Comparison of ENCODE assay signal across 18 cellular contexts in the genomic region with DNA sequence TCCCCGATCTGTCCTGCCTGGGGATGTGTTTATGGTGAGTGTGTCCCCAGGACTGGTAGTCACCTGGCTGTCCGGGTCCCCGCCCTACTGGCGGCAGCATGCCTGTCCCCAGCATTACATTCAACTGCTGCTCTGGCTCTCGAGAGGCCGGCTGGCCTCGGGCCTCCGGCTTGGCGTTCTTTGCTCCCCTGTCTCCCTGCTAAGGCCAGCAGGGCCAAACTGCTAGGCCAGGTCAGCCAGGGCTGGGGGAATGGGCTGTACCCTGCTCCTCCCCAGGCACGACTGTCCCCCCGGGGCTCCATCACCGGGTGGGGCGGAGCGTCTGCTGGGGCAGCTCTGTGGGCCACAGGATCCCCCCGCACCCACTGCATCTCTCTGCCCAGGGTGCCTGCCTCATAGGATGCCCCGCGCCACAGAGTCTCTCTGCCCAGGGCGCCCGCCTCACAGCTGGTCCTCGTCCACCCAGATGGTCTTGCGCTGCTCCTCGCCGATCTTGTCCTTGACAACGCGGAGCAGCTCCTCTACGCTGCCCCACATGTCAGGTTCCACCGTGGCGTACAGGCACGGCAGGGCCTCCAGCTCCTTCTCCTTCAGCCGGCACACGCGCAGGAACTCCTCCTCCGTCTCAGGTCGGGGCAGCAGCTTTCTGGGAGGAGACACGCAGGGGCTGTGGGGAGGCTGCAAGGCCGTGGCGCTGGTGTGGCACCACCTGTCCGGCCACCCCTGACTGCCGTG.
A peak's percentile ranks its signal among the peaks of the same experiment; 100 is the strongest.
DNase-seq lines count a peak whose midpoint lies in the region; ATAC-seq and TF ChIP-seq lines count a peak whose summit lies in the region.
"Had no signal": no experiment of that assay in that cellular context is flagged by ENCODE, and none has a peak within 500 bp of the region (broad histone marks: within the 10 kb centered on the region; RNA-seq: fewer than 3 reads in every experiment).

No MANE protein-coding gene starts in this region.

- no peak overlapping the region for H3K4me3 ChIP-seq in neuronal stem cell (ENCODE audit: low read length in 2 of 2)
- H3K4me3 ChIP-seq in breast epithelium, result no peak overlapping the region
- H3K4me3 ChIP-seq: Peyer's patch had no signal

- H3K4me1 Mint-ChIP-seq in stimulated activated naive CD8-positive, alpha-beta T cell treated with anti-CD3 and anti-CD28 coated beads, Interleukin-15, amount 100 ng/mL, for 72 hours, result peaks cover 23% of the 10 kb centered on the region
- peaks cover 31% of the 10 kb centered on the region for H3K4me1 Mint-ChIP-seq in activated CD8-positive, alpha-beta T cell treated with anti-CD3 and anti-CD28 coated beads, Interleukin-2, amount 10 ng/mL, durations not matched to agents 7 days and 5 days (ENCODE audit: low read depth)

- H2AK5ac ChIP-seq in neuronal stem cell (ENCODE audit: low read depth, low read length), result peak overlapping the region; percentile 3

- no peak overlapping the region for H3K18ac ChIP-seq in neuronal stem cell (ENCODE audit: low read length)

- no peak overlapping the region for H4K8ac ChIP-seq in neuronal stem cell (ENCODE audit: low read depth, low read length)

- no peak overlapping the region for H3K9ac ChIP-seq in neuronal stem cell (ENCODE audit: low read depth, low read length, poor library complexity)

- H2AFZ ChIP-seq in neuronal stem cell (ENCODE audit: low read length), result no peak overlapping the region

- no peaks in the 10 kb centered on the region for H3K27me3 ChIP-seq in neuronal stem cell (ENCODE audit: control insufficient read depth in 3 of 3, insufficient read depth in 3 of 3, low read depth in 1 of 3, low read length in 3 of 3)
- H3K27me3 ChIP-seq in breast epithelium, result no peaks in the 10 kb centered on the region
- H3K27me3 ChIP-seq: Peyer's patch had no signal

- H3K23ac ChIP-seq in neuronal stem cell (ENCODE audit: low read depth, low read length, poor library complexity), result no peak overlapping the region

- no peaks in the 10 kb centered on the region for H3K9me3 Mint-ChIP-seq in stimulated activated naive CD8-positive, alpha-beta T cell treated with anti-CD3 and anti-CD28 coated beads, Interleukin-15, amount 100 ng/mL, for 72 hours
- H3K9me3 Mint-ChIP-seq in activated CD8-positive, alpha-beta T cell treated with anti-CD3 and anti-CD28 coated beads, Interleukin-2, amount 10 ng/mL, durations not matched to agents 7 days and 5 days (ENCODE audit: insufficient read depth), result no peaks in the 10 kb centered on the region
- H3K9me3 Mint-ChIP-seq: CD4-positive, CD25-positive, alpha-beta regulatory T cell had no signal

- H3K36me3 ChIP-seq in neuronal stem cell (replicated peaks in 1 of 2; ENCODE audit: control insufficient read depth in 2 of 2, insufficient read depth in 2 of 2, low read length in 2 of 2), result no peaks in the 10 kb centered on the region
- no peaks in the 10 kb centered on the region for H3K36me3 ChIP-seq in breast epithelium
- H3K36me3 ChIP-seq: Peyer's patch had no signal

- H2BK12ac ChIP-seq in neuronal stem cell (ENCODE audit: low read length), result no peak overlapping the region

- WGBS in neuronal stem cell (ENCODE audit: extremely low coverage in 2 of 2, insufficient read length in 2 of 2, insufficient replicate concordance in 1 of 2), 2 donors, result no CpG with 5 or more reads among the region's 39 CpGs

- H3K14ac ChIP-seq in neuronal stem cell (ENCODE audit: low read length), result peak overlapping the region; percentile 3

- H2BK15ac ChIP-seq in neuronal stem cell (ENCODE audit: low read length), result peak overlapping the region; percentile 1

- POLR2A ChIA-PET in activated CD8-positive, alpha-beta T cell treated with anti-CD3 and anti-CD28 coated beads, Interleukin-2, amount 10 ng/mL, durations not matched to agents 7 days and 5 days (lab: Charles Lee), result no interaction called here

- H2BK5ac ChIP-seq in neuronal stem cell (ENCODE audit: low read length), result no peak overlapping the region

- no peak for DNase-seq in stimulated activated naive CD8-positive, alpha-beta T cell treated with anti-CD3 and anti-CD28 coated beads, Interleukin-15, amount 100 ng/mL, for 72 hours
- DNase-seq in stimulated activated naive CD8-positive, alpha-beta T cell treated with anti-CD3 and anti-CD28 coated beads, Interleukin-15, Interleukin-2, amounts not matched to agents 100 U/mL and 50 U/mL, for 24 hours, result no peak
- DNase-seq in activated CD8-positive, alpha-beta T cell treated with anti-CD3 and anti-CD28 coated beads, Interleukin-2, amount 10 ng/mL, durations not matched to agents 7 days and 5 days, result no peak
- DNase-seq in neuronal stem cell (ENCODE audit: low spot score) (no peak), HK-2 (ENCODE audit: unreplicated experiment) (no peak), breast epithelium (ENCODE audit: low spot score in 2 of 2) (no peak)
- DNase-seq in activated CD8-positive, alpha-beta memory T cell treated with anti-CD3 and anti-CD28 coated beads for 24 hours, result no peak
- DNase-seq: ACHN; Caco-2; CD4-positive, CD25-positive, alpha-beta regulatory T cell; IMR-90; Kasumi-1; MM.1S; NCI-H1092 treated with DMSO at 0.1 percent for 48 hours; NCI-H2081 treated with DMSO at 0.1 percent for 48 hours; NCI-H510A; Peyer's patch; SHP77 had no signal

- peaks cover 3% of the 10 kb centered on the region for H3K79me1 ChIP-seq in neuronal stem cell (ENCODE audit: low read depth, low read length)

- no peaks in the 10 kb centered on the region for H3K27me3 Mint-ChIP-seq in stimulated activated naive CD8-positive, alpha-beta T cell treated with anti-CD3 and anti-CD28 coated beads, Interleukin-15, amount 100 ng/mL, for 72 hours
- H3K27me3 Mint-ChIP-seq in activated CD8-positive, alpha-beta T cell treated with anti-CD3 and anti-CD28 coated beads, Interleukin-2, amount 10 ng/mL, durations not matched to agents 7 days and 5 days (ENCODE audit: low read depth), result no peaks in the 10 kb centered on the region
- H3K27me3 Mint-ChIP-seq: CD4-positive, CD25-positive, alpha-beta regulatory T cell had no signal

- peak; percentile 27 for ATAC-seq in stimulated activated naive CD8-positive, alpha-beta T cell treated with anti-CD3 and anti-CD28 coated beads, Interleukin-15, amount 100 ng/mL, for 72 hours
- ATAC-seq in stimulated activated naive CD8-positive, alpha-beta T cell treated with anti-CD3 and anti-CD28 coated beads, Interleukin-15, Interleukin-2, amounts not matched to agents 100 U/mL and 50 U/mL, for 24 hours, result no peak
- no peak for ATAC-seq in activated CD8-positive, alpha-beta T cell treated with anti-CD3 and anti-CD28 coated beads, Interleukin-2, amount 10 ng/mL, durations not matched to agents 7 days and 5 days

- no peak for TF ChIP-seq POLR2A in breast epithelium (IDR thresholded peaks at IDR 0.05)

- H3K4me1 ChIP-seq in neuronal stem cell (ENCODE audit: control insufficient read depth in 2 of 2, insufficient read depth in 1 of 2, low read depth in 1 of 2, low read length in 2 of 2), result peaks cover 0 to 2% of the 10 kb centered on the region in 2 donors
- H3K4me1 ChIP-seq in breast epithelium, result no peaks in the 10 kb centered on the region

- no peak overlapping the region for H3K4me2 ChIP-seq in neuronal stem cell (ENCODE audit: insufficient read depth, low read length, poor library complexity, severe bottlenecking)

- intact Hi-C loops in breast epithelium (cut with DNase I; ENCODE audit: low total_unique reads), result no loop called here

- no peak overlapping the region for H4K91ac ChIP-seq in neuronal stem cell (ENCODE audit: low read depth, low read length, poor library complexity)

- H3K27ac Mint-ChIP-seq in stimulated activated naive CD8-positive, alpha-beta T cell treated with anti-CD3 and anti-CD28 coated beads, Interleukin-15, amount 100 ng/mL, for 72 hours, result peak overlapping the region in 1 of 2 donors; percentile 6
- H3K27ac Mint-ChIP-seq in activated CD8-positive, alpha-beta T cell treated with anti-CD3 and anti-CD28 coated beads, Interleukin-2, amount 10 ng/mL, durations not matched to agents 7 days and 5 days, result peak overlapping the region; percentile 34

- no peak overlapping the region for H3K27ac ChIP-seq in neuronal stem cell (replicated peaks; ENCODE audit: low read length)
- no peak overlapping the region for H3K27ac ChIP-seq in breast epithelium
- H3K27ac ChIP-seq: Peyer's patch had no signal

- peaks cover 0 to 3% of the 10 kb centered on the region in 2 donors for H3K9me3 ChIP-seq in neuronal stem cell (replicated peaks in 1 of 2; ENCODE audit: control insufficient read depth in 2 of 2, insufficient read depth in 1 of 2, low read depth in 1 of 2, low read length in 2 of 2)
- peaks cover 0 to 5% of the 10 kb centered on the region in 2 donors for H3K9me3 ChIP-seq in breast epithelium
- H3K9me3 ChIP-seq: Caco-2, Peyer's patch had no signal

- no peak overlapping the region for H2BK120ac ChIP-seq in neuronal stem cell (ENCODE audit: low read depth, low read length)

- TF ChIP-seq CTCF in breast epithelium (IDR thresholded peaks at IDR 0.05), result no peak

- CTCF ChIA-PET in activated CD8-positive, alpha-beta T cell treated with anti-CD3 and anti-CD28 coated beads, Interleukin-2, amount 10 ng/mL, durations not matched to agents 7 days and 5 days (lab: Charles Lee), result no interaction called here

- peak overlapping the region; percentile 69 for H3K4ac ChIP-seq in neuronal stem cell (ENCODE audit: low read length)

- no peak overlapping the region for H3K4me3 Mint-ChIP-seq in stimulated activated naive CD8-positive, alpha-beta T cell treated with anti-CD3 and anti-CD28 coated beads, Interleukin-15, amount 100 ng/mL, for 72 hours
- no peak overlapping the region for H3K4me3 Mint-ChIP-seq in activated CD8-positive, alpha-beta T cell treated with anti-CD3 and anti-CD28 coated beads, Interleukin-2, amount 10 ng/mL, durations not matched to agents 7 days and 5 days

- H3K36me3 Mint-ChIP-seq in activated CD8-positive, alpha-beta T cell treated with anti-CD3 and anti-CD28 coated beads, Interleukin-2, amount 10 ng/mL, durations not matched to agents 7 days and 5 days (ENCODE audit: low read depth), result peaks cover 78% of the 10 kb centered on the region
